In genomic region chr17:7739746-7740145, GRCh38 we compare ENCODE assay signal across 23 cellular contexts. TPM values are rescaled to one million over a fixed set of nuclear protein-coding genes. Genes with fewer than 3 reads are reported as not detected.
DNase-seq lines count a peak whose midpoint lies in the region; ATAC-seq and TF ChIP-seq lines count a peak whose summit lies in the region.
"Had no signal": no experiment of that assay in that cellular context is flagged by ENCODE, and none has a peak within 500 bp of the region (broad histone marks: within the 10 kb centered on the region; RNA-seq: fewer than 3 reads in every experiment).

No MANE protein-coding gene starts in this region.

- H3K36me3 ChIP-seq in breast epithelium (no peaks in the 10 kb centered on the region), HEK293 (ENCODE audit: control insufficient read depth in 2 of 2, insufficient read depth in 1 of 2, low read length in 2 of 2) (no peaks in the 10 kb centered on the region), upper lobe of right lung (no peaks in the 10 kb centered on the region)
- H3K36me3 ChIP-seq: BE2C; BLaER1 treated with 17β-estradiol and CSF1 and Interleukin-3, amounts not matched to agents 10 nM and 100 nM; HAP-1 had no signal

- H3K9me3 ChIP-seq in breast epithelium (no peaks in the 10 kb centered on the region), HEK293 (ENCODE audit: control insufficient read depth, insufficient read depth, low read depth, low read length) (no peaks in the 10 kb centered on the region), upper lobe of right lung (no peaks in the 10 kb centered on the region)
- H3K9me3 ChIP-seq: A549; BE2C; BLaER1 treated with 17β-estradiol and CSF1 and Interleukin-3, amounts not matched to agents 10 nM and 100 nM; HAP-1 had no signal

- H3K9me3 Mint-ChIP-seq in MCF 10A (ENCODE audit: unreplicated experiment) (no peaks in the 10 kb centered on the region), chondrocyte (ENCODE audit: low read depth) (no peaks in the 10 kb centered on the region), Calu3 (ENCODE audit: low read depth, unreplicated experiment) (no peaks in the 10 kb centered on the region)
- H3K9me3 Mint-ChIP-seq: CD4-positive, alpha-beta T cell; CD8-positive, alpha-beta memory T cell had no signal

- H3K4me3 Mint-ChIP-seq in MCF 10A (ENCODE audit: unreplicated experiment) (no peak overlapping the region), chondrocyte (ENCODE audit: unreplicated experiment) (no peak overlapping the region), Calu3 (ENCODE audit: low read depth, unreplicated experiment) (no peak overlapping the region)
- H3K4me3 Mint-ChIP-seq: CD4-positive, alpha-beta T cell; CD8-positive, alpha-beta memory T cell had no signal

- H3K4me3 ChIP-seq in breast epithelium: peak overlapping the region in 2 of 3 donors; percentile 31 to 61
- H3K4me3 ChIP-seq in HEK293 (ENCODE audit: low read depth, low read length): no peak overlapping the region
- H3K4me3 ChIP-seq in upper lobe of right lung: no peak overlapping the region
- H3K4me3 ChIP-seq: A549; BLaER1 treated with 17β-estradiol and CSF1 and Interleukin-3, amounts not matched to agents 10 nM and 100 nM; GM12878; HAP-1 had no signal

- H3K27ac Mint-ChIP-seq in MCF 10A (ENCODE audit: low read depth, unreplicated experiment) (no peak overlapping the region), chondrocyte (ENCODE audit: unreplicated experiment) (no peak overlapping the region), Calu3 (ENCODE audit: unreplicated experiment) (no peak overlapping the region)
- H3K27ac Mint-ChIP-seq: CD14-positive monocyte; CD4-positive, alpha-beta T cell; CD8-positive, alpha-beta memory T cell had no signal

- peaks cover 6% of the 10 kb centered on the region for H3K4me1 Mint-ChIP-seq in MCF 10A (ENCODE audit: insufficient read depth, unreplicated experiment)
- H3K4me1 Mint-ChIP-seq in chondrocyte (ENCODE audit: low read depth): no peaks in the 10 kb centered on the region
- no peaks in the 10 kb centered on the region for H3K4me1 Mint-ChIP-seq in Calu3 (ENCODE audit: low read depth, unreplicated experiment)
- H3K4me1 Mint-ChIP-seq: CD8-positive, alpha-beta memory T cell had no signal

- TF ChIP-seq POLR2A in breast epithelium (IDR thresholded peaks at IDR 0.05): no peak

- BruUV-seq in MCF 10A (replicated peaks; lab: Mats Ljungman, UMichigan) (no TSS peak), Calu3 (replicated peaks; lab: Mats Ljungman, UMichigan) (no TSS peak)

- no peak for ATAC-seq in upper lobe of right lung
- no peak for ATAC-seq in GM21576 (IDR thresholded peaks at IDR 0.05; ENCODE audit: unreplicated experiment)
- ATAC-seq: GM12878 had no signal

- intact Hi-C loops in breast epithelium (cut with DNase I; ENCODE audit: low total_unique reads): no loop called here
- intact Hi-C loops in MCF 10A (cut with micrococcal nuclease): no loop called here
- intact Hi-C loops in upper lobe of right lung (cut with DNase I): no loop called here
- intact Hi-C loops in Calu3 (cut with micrococcal nuclease; ENCODE audit: unreplicated experiment): loop anchor here (5.0 to 10.0 kb wide), 4 partner anchors 115 to 303 kb away; partner anchors contain the start of genes CYB5D1, NAA38 and TMEM88

- DNase-seq in breast epithelium (ENCODE audit: low spot score in 2 of 2) (no peak), MCF 10A (ENCODE audit: unreplicated experiment) (no peak), chondrocyte (ENCODE audit: low spot score) (peak; percentile 24), upper lobe of right lung (peak; percentile 51), GM19238 (ENCODE audit: insufficient read length, low spot score) (no peak), Calu3 (no peak)
- DNase-seq: 8988T; ACHN; AML-193; BE2C; CD4-positive, alpha-beta T cell; CD8-positive, alpha-beta memory T cell; DMS153; EL; GDM1; GOT3 had no signal

- TF ChIP-seq CTCF in breast epithelium (IDR thresholded peaks at IDR 0.05) (no peak), MCF 10A (IDR thresholded peaks at IDR 0.05; ENCODE audit: unreplicated experiment) (no peak), HEK293 (tag by site-specific recombination; IDR thresholded peaks at IDR 0.05) (no peak), chondrocyte (IDR thresholded peaks at IDR 0.05) (no peak), upper lobe of right lung (IDR thresholded peaks at IDR 0.05) (no peak), Calu3 (IDR thresholded peaks at IDR 0.05; ENCODE audit: unreplicated experiment) (no peak)

- H3K4me1 ChIP-seq in breast epithelium: no peaks in the 10 kb centered on the region
- no peaks in the 10 kb centered on the region for H3K4me1 ChIP-seq in HEK293 (ENCODE audit: control insufficient read depth, insufficient read depth, low read length)
- no peaks in the 10 kb centered on the region for H3K4me1 ChIP-seq in upper lobe of right lung
- H3K4me1 ChIP-seq: A549, BE2C, HAP-1 had no signal

- H3K27ac ChIP-seq in breast epithelium (no peak overlapping the region), HEK293 (ENCODE audit: extremely low read depth, low read depth, low read length) (no peak overlapping the region), upper lobe of right lung (no peak overlapping the region)
- H3K27ac ChIP-seq: A549; BLaER1 treated with 17β-estradiol and CSF1 and Interleukin-3, amounts not matched to agents 10 nM and 100 nM had no signal

- H3K27me3 ChIP-seq in breast epithelium (no peaks in the 10 kb centered on the region), upper lobe of right lung (peaks cover 16% of the 10 kb centered on the region)
- H3K27me3 ChIP-seq: BLaER1 treated with 17β-estradiol and CSF1 and Interleukin-3, amounts not matched to agents 10 nM and 100 nM had no signal

- no peaks in the 10 kb centered on the region for H3K36me3 Mint-ChIP-seq in MCF 10A (ENCODE audit: insufficient read depth, unreplicated experiment)
- H3K36me3 Mint-ChIP-seq in chondrocyte (ENCODE audit: low read depth): peaks cover 1% of the 10 kb centered on the region
- no peaks in the 10 kb centered on the region for H3K36me3 Mint-ChIP-seq in Calu3 (ENCODE audit: insufficient read depth, unreplicated experiment)
- H3K36me3 Mint-ChIP-seq: CD14-positive monocyte; CD8-positive, alpha-beta memory T cell had no signal

- CTCF ChIA-PET in MCF 10A (lab: Yijun Ruan, JAX): no interaction called here
- CTCF ChIA-PET in HEK293 (lab: Yijun Ruan, JAX): no interaction called here
- CTCF ChIA-PET in Calu3 (lab: Charles Lee): no interaction called here

- H3K27me3 Mint-ChIP-seq in MCF 10A (ENCODE audit: insufficient read depth, unreplicated experiment): peaks cover 56% of the 10 kb centered on the region
- peaks cover 41% of the 10 kb centered on the region for H3K27me3 Mint-ChIP-seq in chondrocyte (ENCODE audit: low read depth)
- peaks cover 78% of the 10 kb centered on the region for H3K27me3 Mint-ChIP-seq in Calu3 (ENCODE audit: unreplicated experiment)

- POLR2A ChIA-PET in MCF 10A (lab: Yijun Ruan, JAX): interaction anchor here (0.6 kb wide), 1 partner anchor 119 kb away, joined by 3 read pairs; no protein-coding TSS in a partner anchor
- POLR2A ChIA-PET in HEK293 (lab: Yijun Ruan, JAX): no interaction called here

TF ChIP-seq in HEK293, 187 proteins besides CTCF, POLR2A, EP300 and RAD21:
- TF ChIP-seq SCRT2 (tag by site-specific recombination; IDR thresholded peaks at IDR 0.05): 0 out of 2 replicates have a peak, but pooled peaks have one; percentile 35
- TF ChIP-seq ZNF114 (tag by site-specific recombination; IDR thresholded peaks at IDR 0.05): no peak

RNA-seq across cellular contexts. Expression of gene DNAH2, which starts 22.2 kb away (rescaled TPM):
- 1 to 10 TPM in 1 of 3 donors, under 1 TPM in 2; 0.16 to 1.5 (median 0.98) TPM for total RNA-seq in breast epithelium
- 0.05 and 0.12 TPM in 2 replicates for total RNA-seq in MCF 10A (2022)
- not detected in 3 replicates for total RNA-seq in chondrocyte
- total RNA-seq in upper lobe of right lung: 0.58 TPM
- total RNA-seq in Calu3 (2022): 0.26 and 0.51 TPM in 2 replicates
- total RNA-seq: CD4-positive, alpha-beta T cell; CD8-positive, alpha-beta memory T cell; GM12878 had no signal

RNA-seq across cellular contexts. Expression of gene EFNB3, which starts 34.7 kb away (rescaled TPM):
- total RNA-seq in breast epithelium (1 to 10 TPM in 2 of 3 donors, under 1 TPM in 1; 0.48 to 5.7 (median 3.3) TPM), MCF 10A (2022) (1.3 and 1.4 TPM in 2 replicates), chondrocyte (4.1 to 6.5 TPM (median 6.4 TPM) in 3 replicates), upper lobe of right lung (0.32 TPM), Calu3 (2022) (0.38 and 0.88 TPM in 2 replicates)
- total RNA-seq: CD4-positive, alpha-beta T cell; CD8-positive, alpha-beta memory T cell had no signal

RNA-seq across cellular contexts. Expression of gene WRAP53, which starts 51.5 kb away (rescaled TPM):
- total RNA-seq in breast epithelium (1 to 10 TPM; 3.6 to 5.4 (median 4.2) TPM), MCF 10A (2022) (10.7 and 11.7 TPM in 2 replicates), chondrocyte (6.5 to 12.6 TPM (median 7.1 TPM) in 3 replicates), upper lobe of right lung (5.7 TPM), Calu3 (2022) (10.1 and 12.9 TPM in 2 replicates)

RNA-seq across cellular contexts. Expression of gene TP53, which starts 52.5 kb away (rescaled TPM):
- total RNA-seq in breast epithelium (10 to 100 TPM; 23.9 to 31.9 (median 24.2) TPM), MCF 10A (2022) (131 and 181 TPM in 2 replicates), chondrocyte (74.5 to 77.7 TPM (median 74.9 TPM) in 3 replicates), upper lobe of right lung (41.7 TPM), Calu3 (2022) (98.3 and 119 TPM in 2 replicates)

Comparison
In these comparisons a context has a peak if more than half of its experiments do, and no peak if none do; other contexts are left out.
1. DNase-seq: peak in chondrocyte (single experiment) and upper lobe of right lung (single experiment); none in breast epithelium (0 of 2), MCF 10A (single experiment), GM19238 (single experiment) and Calu3 (single experiment).
2. H3K4me3 ChIP-seq: peak in breast epithelium (2 of 3); none in HEK293 (single experiment) and upper lobe of right lung (single experiment).